In the genomic region with DNA sequence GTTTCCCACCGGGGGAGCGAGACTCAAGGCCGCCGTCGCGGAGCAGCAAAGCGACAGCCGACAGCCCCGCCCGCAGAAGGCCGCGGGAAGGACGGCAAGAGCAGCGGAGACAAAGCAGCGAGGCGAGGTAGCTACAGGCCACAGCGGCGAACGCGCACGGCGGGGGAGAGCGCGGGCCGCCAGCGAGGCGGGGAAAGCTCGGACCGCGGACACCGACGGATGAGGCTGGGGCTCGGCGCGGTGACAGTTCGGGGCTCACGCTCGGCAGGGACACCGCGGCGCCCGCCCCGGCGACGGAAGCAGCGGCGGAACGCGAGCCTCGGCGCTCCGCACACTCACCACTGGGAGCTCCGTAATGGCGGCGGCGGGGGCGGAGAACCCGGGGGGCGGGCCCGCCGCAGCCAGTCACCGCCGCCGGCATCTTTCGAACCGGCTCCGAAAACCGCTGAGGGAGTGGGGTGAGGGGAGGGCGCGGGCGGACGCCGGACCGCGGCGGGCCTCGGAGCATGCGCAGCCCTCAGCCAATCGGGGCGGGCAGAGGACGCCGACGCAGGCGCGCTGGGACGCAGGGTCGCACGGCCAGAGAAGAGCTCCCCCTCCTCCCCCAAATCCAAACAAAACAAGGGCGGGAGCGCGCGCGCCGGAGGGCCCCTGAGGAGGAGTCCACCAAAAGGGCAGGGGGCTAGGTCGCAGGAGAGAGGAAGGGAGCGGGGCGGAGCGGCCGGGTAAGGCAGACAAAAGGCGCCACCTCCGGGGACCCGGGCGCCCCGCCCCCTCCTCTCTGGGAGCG, we compare ENCODE assay signal across 8 cellular contexts. TPM values are rescaled to one million over a fixed set of nuclear protein-coding genes. Genes with fewer than 3 reads are reported as not detected.
DNase-seq lines count a peak whose midpoint lies in the region; ATAC-seq, FAIRE-seq and TF ChIP-seq lines count a peak whose summit lies in the region.

No MANE protein-coding gene starts in this region.

- FAIRE-seq in bronchial epithelial cell (lab: Jason Lieb, UNC) = no peak

- peaks cover 9% of the 10 kb centered on the region for H3F3A ChIP-seq in smooth muscle cell (ENCODE audit: low read depth)

- WGBS in smooth muscle cell (ENCODE audit: low lambda C conversion rate) = under 1% methylated on average over 69 of the region's 105 CpGs

- peak overlapping the region; percentile 91 for H3K4me2 ChIP-seq in smooth muscle cell

- peak overlapping the region; percentile 96 for H3K9ac ChIP-seq in smooth muscle cell (ENCODE audit: low read depth)

- H3K27ac ChIP-seq in smooth muscle cell (ENCODE audit: low read depth) = peak overlapping the region; percentile 97

- no peaks in the 10 kb centered on the region for H3K9me3 ChIP-seq in smooth muscle cell (replicated peaks; ENCODE audit: low read depth)

- peak overlapping the region; percentile 82 for H2AFZ ChIP-seq in smooth muscle cell (ENCODE audit: low read depth)

- H3K36me3 ChIP-seq in bronchial epithelial cell (ENCODE audit: control insufficient read depth, insufficient read depth, low read length) = no peaks in the 10 kb centered on the region
- no peaks in the 10 kb centered on the region for H3K36me3 ChIP-seq in smooth muscle cell (ENCODE audit: low read depth)

- peak; percentile 23 for DNase-seq in AG04449 (ENCODE audit: low read depth, low spot score)
- peak; percentile 92 for DNase-seq in NCI-H2196 treated with DMSO at 0.1 percent for 48 hours (lab: John Stamatoyannopoulos, UW; ENCODE audit: unreplicated experiment)
- peak; percentile 82 for DNase-seq in bronchial epithelial cell (ENCODE audit: low read depth)
- DNase-seq in iPS-NIHi7 (ENCODE audit: extremely low spot score) = peak; percentile 97
- DNase-seq in smooth muscle cell (lab: John Stamatoyannopoulos, UW; ENCODE audit: unreplicated experiment) = peak; percentile 90

- H4K20me1 ChIP-seq in smooth muscle cell (ENCODE audit: low read depth) = peaks cover 48% of the 10 kb centered on the region

- H3K4me3 ChIP-seq in AG04449 (ENCODE audit: low read depth, low read length) = peak overlapping the region; percentile 96
- peak overlapping the region; percentile 96 for H3K4me3 ChIP-seq in WI38 (ENCODE audit: low read depth, low read length)
- peak overlapping the region; percentile 93 for H3K4me3 ChIP-seq in bronchial epithelial cell (ENCODE audit: low read depth, low read length)
- peak overlapping the region; percentile 83 for H3K4me3 ChIP-seq in smooth muscle cell

- H3K4me1 ChIP-seq in smooth muscle cell (ENCODE audit: low read depth) = peaks cover 15% of the 10 kb centered on the region

- POLR2A ChIA-PET in AG04449 (lab: Yijun Ruan, JAX) = interaction anchor here (0.9 to 1.8 kb wide), 7 partner anchors 15 to 409 kb away, joined by 3 to 17 read pairs (median 4); a partner anchor contains a TSS

- TF ChIP-seq CTCF in AG04449 (IDR thresholded peaks at IDR 0.05; ENCODE audit: insufficient read depth, low read length, missing control alignments) (no peak), WI38 (IDR thresholded peaks at IDR 0.05; ENCODE audit: low read depth, low read length) (no peak), bronchial epithelial cell (IDR thresholded peaks at IDR 0.05; ENCODE audit: insufficient read depth, low read length, severe bottlenecking) (no peak), smooth muscle cell (IDR thresholded peaks at IDR 0.05; ENCODE audit: borderline replicate concordance, insufficient read depth, poor library complexity, severe bottlenecking) (no peak)

- H3K27me3 ChIP-seq in bronchial epithelial cell (ENCODE audit: control insufficient read depth, insufficient read depth, low read length) (no peaks in the 10 kb centered on the region), smooth muscle cell (ENCODE audit: low read depth) (no peaks in the 10 kb centered on the region)

- ATAC-seq in GM18907 (IDR thresholded peaks at IDR 0.05; ENCODE audit: unreplicated experiment) (peak; percentile 75), HG03139 (IDR thresholded peaks at IDR 0.05; ENCODE audit: unreplicated experiment) (peak; percentile 71)

- CTCF ChIA-PET in AG04449 (lab: Yijun Ruan, JAX) = interaction anchor here (0.7 to 2.8 kb wide), 11 partner anchors 10 to 445 kb away, joined by 3 to 16 read pairs (median 3); no protein-coding TSS in a partner anchor

- peaks cover 45% of the 10 kb centered on the region for H3K79me2 ChIP-seq in smooth muscle cell (ENCODE audit: low read depth)

RNA-seq across cellular contexts. Expression of a gene that starts 0.6 kb away (rescaled TPM):
- 102 and 131 TPM in 2 replicates for total RNA-seq in bronchial epithelial cell
- 110 and 119 TPM in 2 replicates for total RNA-seq in smooth muscle cell
- polyA plus RNA-seq in smooth muscle cell = 77.9 and 86.0 TPM in 2 replicates

RNA-seq across cellular contexts. Expression of a gene that starts 54.0 kb away (rescaled TPM):
- total RNA-seq in bronchial epithelial cell = 32.6 and 55.3 TPM in 2 replicates
- 0.18 and 0.63 TPM in 2 replicates for total RNA-seq in smooth muscle cell
- 0.82 TPM in 1 of 2 replicates, not detected in the other for polyA plus RNA-seq in smooth muscle cell

Comparison
In these comparisons a context has a peak if more than half of its experiments do, and no peak if none do; other contexts are left out.
1. Peak in every context shown above with its lines: DNase-seq, ATAC-seq, H3K4me3 ChIP-seq and H3K27ac ChIP-seq.
2. DNase-seq: peak in every context shown above with its lines; median percentile 97 in iPS-NIHi7; 92 in NCI-H2196 treated with DMSO at 0.1 percent for 48 hours; 90 in smooth muscle cell; 82 in bronchial epithelial cell; 23 in AG04449.
3. RNA of a gene that starts 54.0 kb away (total RNA-seq): 32.6 to 55.3 TPM in bronchial epithelial cell; 0.18 to 0.63 TPM in smooth muscle cell; every median in the first group is over 10 times any median in the second.